In genomic region chr19:54439174-54439851, GRCh38 we compare ENCODE assay signal across 8 cellular contexts. TPM values are rescaled to one million over a fixed set of nuclear protein-coding genes. Genes with fewer than 3 reads are reported as not detected.
DNase-seq lines count a peak whose midpoint lies in the region; ATAC-seq and TF ChIP-seq lines count a peak whose summit lies in the region.

No MANE protein-coding gene starts in this region.

- peak; percentile 65; the same call in 1 of the 2 replicates for ATAC-seq in IMR-90 (ENCODE audit: low read depth)
- no peak for ATAC-seq in HG02763 (IDR thresholded peaks at IDR 0.05; ENCODE audit: unreplicated experiment)

- H3K14ac ChIP-seq in IMR-90 (replicated peaks; ENCODE audit: low read depth, low read length), result no peak overlapping the region

- H3K36me3 ChIP-seq in BLaER1 treated with 17β-estradiol and CSF1 and Interleukin-3, amounts not matched to agents 10 nM and 100 nM, result peaks cover 11 to 55% (median 23%) of the 10 kb centered on the region in 11 experiments
- peaks cover 10% of the 10 kb centered on the region for H3K36me3 ChIP-seq in IMR-90 (ENCODE audit: control insufficient read depth, insufficient read depth, low read length)
- H3K36me3 ChIP-seq in left ventricle myocardium inferior, result peaks cover 17% of the 10 kb centered on the region

- H4K91ac ChIP-seq in IMR-90 (ENCODE audit: insufficient read depth, low read depth, low read length), result no peak overlapping the region

- peaks cover 14 to 19% of the 10 kb centered on the region in 2 experiments for H3K79me1 ChIP-seq in IMR-90 (ENCODE audit: low read depth in 1 of 2, low read length in 2 of 2)

- intact Hi-C loops in IMR-90 (cut with micrococcal nuclease) (no loop called here), left ventricle myocardium inferior (cut with micrococcal nuclease) (no loop called here)

- no peak overlapping the region for H2BK20ac ChIP-seq in IMR-90 (ENCODE audit: low read depth, low read length)

- no peak overlapping the region for H2BK5ac ChIP-seq in IMR-90 (ENCODE audit: low read depth, low read length, poor library complexity, severe bottlenecking)

- H2AK9ac ChIP-seq in IMR-90 (replicated peaks; ENCODE audit: low read depth, low read length, poor library complexity), result no peak overlapping the region

- peak overlapping the region; percentile 61 to 80 (median 75) for H3K4me2 ChIP-seq in BLaER1 treated with 17β-estradiol and CSF1 and Interleukin-3, amounts not matched to agents 10 nM and 100 nM
- no peak overlapping the region for H3K4me2 ChIP-seq in IMR-90 (ENCODE audit: low read depth, low read length)

- POLR2A ChIA-PET in IMR-90 (lab: Charles Lee; ENCODE audit: unreplicated experiment), result no interaction called here

- CTCF ChIA-PET in IMR-90 (lab: Yijun Ruan, JAX), result interaction anchor here (1.3 kb wide), 1 partner anchor 9 kb away, joined by 5 read pairs; no protein-coding TSS in a partner anchor

- peak overlapping the region in 8 of 11 experiments; percentile 15 to 53 (median 26); a peak in 11 of 22 replicates for H3K27ac ChIP-seq in BLaER1 treated with 17β-estradiol and CSF1 and Interleukin-3, amounts not matched to agents 10 nM and 100 nM
- H3K27ac ChIP-seq in IMR-90 (ENCODE audit: insufficient read depth, low read length) (no peak overlapping the region), left ventricle myocardium inferior (replicated peaks) (no peak overlapping the region)

- no TSS peak for BruUV-seq in IMR-90 (replicated peaks; lab: Mats Ljungman, UMichigan)

- in situ Hi-C loops in IMR-90 (cut with MboI; ENCODE audit: low sequenced_read_pairs), result no loop called here

- no peak overlapping the region for H3K4ac ChIP-seq in IMR-90 (ENCODE audit: low read depth, low read length)

- no peak for DNase-seq in IMR-90
- DNase-seq in activated T-cell treated with anti-CD3 and anti-CD28 coated beads, Interleukin-2, amount 50 U/mL, for 48 hours, result peak; percentile 47 to 55
- no peak for DNase-seq in left ventricle myocardium inferior
- DNase-seq in stimulated activated CD8-positive, alpha-beta memory T cell treated with anti-CD3 and anti-CD28 coated beads, Interleukin-4, amount 100 ng/mL, for 48 hours, result peak; percentile 54
- DNase-seq in NCI-H1930 (lab: John Stamatoyannopoulos, UW), result no peak
- no peak for DNase-seq in GOT3 (lab: John Stamatoyannopoulos, UW)

- H3K9me3 ChIP-seq in BLaER1 treated with 17β-estradiol and CSF1 and Interleukin-3, amounts not matched to agents 10 nM and 100 nM (replicated peaks in 1 of 11), result no peaks in the 10 kb centered on the region
- H3K9me3 ChIP-seq in IMR-90 (ENCODE audit: control insufficient read depth, insufficient read depth, low read length) (no peaks in the 10 kb centered on the region), left ventricle myocardium inferior (replicated peaks) (no peaks in the 10 kb centered on the region)

- H3K4me1 ChIP-seq in BLaER1 treated with 17β-estradiol and CSF1 and Interleukin-3, amounts not matched to agents 10 nM and 100 nM, result peaks cover 29 to 60% (median 53%) of the 10 kb centered on the region in 10 experiments
- no peaks in the 10 kb centered on the region for H3K4me1 ChIP-seq in IMR-90 (ENCODE audit: control insufficient read depth, insufficient read depth, low read length)
- peaks cover 38% of the 10 kb centered on the region for H3K4me1 ChIP-seq in left ventricle myocardium inferior

- H2BK120ac ChIP-seq in IMR-90 (ENCODE audit: low read depth, low read length), result no peak overlapping the region

- H2BK15ac ChIP-seq in IMR-90 (ENCODE audit: low read depth, low read length), result no peak overlapping the region

- H2AFZ ChIP-seq in IMR-90 (replicated peaks; ENCODE audit: low read length, poor library complexity), result no peak overlapping the region

- 0 out of 2 replicates have a peak, but pooled peaks have one; percentile 22 for TF ChIP-seq RAD21 in IMR-90 (IDR thresholded peaks at IDR 0.05; ENCODE audit: low read length)

- no peak overlapping the region for H3K23ac ChIP-seq in IMR-90 (ENCODE audit: low read depth, low read length)

- H4K20me1 ChIP-seq in BLaER1 treated with 17β-estradiol and CSF1 and Interleukin-3, amounts not matched to agents 10 nM and 100 nM, result peaks cover 0 to 66% (median 31%) of the 10 kb centered on the region in 11 experiments; a peak in 17 of 22 replicates
- peaks cover 14% of the 10 kb centered on the region for H4K20me1 ChIP-seq in IMR-90 (ENCODE audit: insufficient read depth, low read length)

- H2AK5ac ChIP-seq in IMR-90 (ENCODE audit: low read depth, low read length), result no peak overlapping the region; the same call in 1 of the 2 replicates

- no peaks in the 10 kb centered on the region for H3K27me3 ChIP-seq in BLaER1 treated with 17β-estradiol and CSF1 and Interleukin-3, amounts not matched to agents 10 nM and 100 nM
- H3K27me3 ChIP-seq in IMR-90 (ENCODE audit: control insufficient read depth, insufficient read depth, low read length) (no peaks in the 10 kb centered on the region), left ventricle myocardium inferior (ENCODE audit: low read depth) (no peaks in the 10 kb centered on the region)

- no peak overlapping the region for H3K4me3 ChIP-seq in BLaER1 treated with 17β-estradiol and CSF1 and Interleukin-3, amounts not matched to agents 10 nM and 100 nM
- H3K4me3 ChIP-seq in IMR-90 (ENCODE audit: insufficient read depth, low read depth, low read length) (no peak overlapping the region), left ventricle myocardium inferior (no peak overlapping the region)

- peaks cover 6% of the 10 kb centered on the region; the same call in 1 of the 2 replicates for H3K9me1 ChIP-seq in IMR-90 (ENCODE audit: insufficient read depth, low read length)

- H3K56ac ChIP-seq in IMR-90 (ENCODE audit: extremely low read depth, insufficient read depth, low read length), result no peak overlapping the region

- TF ChIP-seq CTCF in IMR-90 (conservative IDR thresholded peaks at IDR 0.05; ENCODE audit: low read depth, low read length) (peak; percentile 31), left ventricle myocardium inferior (IDR thresholded peaks at IDR 0.05; ENCODE audit: borderline replicate concordance) (peak; percentile 44)

- no peak overlapping the region for H3K18ac ChIP-seq in IMR-90 (ENCODE audit: low read depth, low read length)

- no peak overlapping the region for H4K5ac ChIP-seq in IMR-90 (ENCODE audit: low read depth, low read length)

- TF ChIP-seq POLR2A in IMR-90 (IDR thresholded peaks at IDR 0.05; ENCODE audit: low read depth, low read length), result no peak

- dilution Hi-C loops in IMR-90 (cut with HindIII; ENCODE audit: low sequenced_read_pairs, unreplicated experiment), result no loop called here

- peak overlapping the region in 10 of 11 experiments; percentile 2 to 60 (median 42); a peak in 17 of 22 replicates for H3K9ac ChIP-seq in BLaER1 treated with 17β-estradiol and CSF1 and Interleukin-3, amounts not matched to agents 10 nM and 100 nM
- H3K9ac ChIP-seq in IMR-90 (ENCODE audit: low read depth, low read length), result no peak overlapping the region

- 67% methylated on average over 1 of the region's 15 CpGs; no CpG with 5 or more reads in 1 of the 2 experiments for WGBS in IMR-90 (ENCODE audit: extremely low coverage in 2 of 2, insufficient read length in 1 of 2), 2 experiments

- no peak overlapping the region for H4K8ac ChIP-seq in IMR-90 (ENCODE audit: low read depth in 2 of 2, low read length in 2 of 2)

TF ChIP-seq in IMR-90, 13 proteins besides CTCF, POLR2A, EP300 and RAD21 (continues in another document):
- TF ChIP-seq RCOR1 (IDR thresholded peaks at IDR 0.05; ENCODE audit: insufficient replicate concordance, low read length) (no peak), MXI1 (IDR thresholded peaks at IDR 0.05; ENCODE audit: borderline replicate concordance, low read depth, low read length) (no peak), RFX5 (IDR thresholded peaks at IDR 0.05; ENCODE audit: low read depth, low read length) (no peak), SMC3 (IDR thresholded peaks at IDR 0.05; ENCODE audit: low read depth, low read length) (no peak), CEBPB (IDR thresholded peaks at IDR 0.05; ENCODE audit: low read depth, low read length) (no peak), MAZ (IDR thresholded peaks at IDR 0.05; ENCODE audit: borderline replicate concordance, low read depth, low read length) (no peak), MAFK (IDR thresholded peaks at IDR 0.05; ENCODE audit: low read depth, low read length) (no peak), BHLHE40 (IDR thresholded peaks at IDR 0.05; ENCODE audit: low read depth, low read length) (no peak)
- TF ChIP-seq, protein P1, sequence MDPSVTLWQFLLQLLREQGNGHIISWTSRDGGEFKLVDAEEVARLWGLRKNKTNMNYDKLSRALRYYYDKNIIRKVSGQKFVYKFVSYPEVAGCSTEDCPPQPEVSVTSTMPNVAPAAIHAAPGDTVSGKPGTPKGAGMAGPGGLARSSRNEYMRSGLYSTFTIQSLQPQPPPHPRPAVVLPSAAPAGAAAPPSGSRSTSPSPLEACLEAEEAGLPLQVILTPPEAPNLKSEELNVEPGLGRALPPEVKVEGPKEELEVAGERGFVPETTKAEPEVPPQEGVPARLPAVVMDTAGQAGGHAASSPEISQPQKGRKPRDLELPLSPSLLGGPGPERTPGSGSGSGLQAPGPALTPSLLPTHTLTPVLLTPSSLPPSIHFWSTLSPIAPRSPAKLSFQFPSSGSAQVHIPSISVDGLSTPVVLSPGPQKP (IDR thresholded peaks at IDR 0.05; ENCODE audit: borderline replicate concordance, low read depth, low read length), result no peak

RNA-seq across cellular contexts. Expression of gene LENG8, which starts 9.7 kb away (rescaled TPM):
- total RNA-seq in IMR-90 (2012; rRNA removed) (17.5 and 21.1 TPM in 2 replicates), left ventricle myocardium inferior (66.0 TPM)
- polyA plus RNA-seq in IMR-90 (2012; rRNA removed), result 93.9 and 108 TPM in 2 replicates
- 13.4 and 19.9 TPM in 2 replicates for polyA plus RNA-seq in IMR-90 (2012; cell fraction: cytosol; rRNA removed)
- 1,067 and 1,629 TPM in 2 replicates for polyA plus RNA-seq in IMR-90 (2012; cell fraction: nucleus; rRNA removed; ENCODE audit: low replicate concordance)

RNA-seq across cellular contexts. Expression of gene TTYH1, which starts 24.0 kb away (rescaled TPM):
- total RNA-seq in IMR-90 (2012; rRNA removed) (not detected in 2 replicates), left ventricle myocardium inferior (1.9 TPM)
- not detected in 2 replicates for polyA plus RNA-seq in IMR-90 (2012; rRNA removed)
- polyA plus RNA-seq in IMR-90 (2012; cell fraction: cytosol; rRNA removed), result 0.05 TPM in 1 of 2 replicates, not detected in the other
- polyA plus RNA-seq in IMR-90 (2012; cell fraction: nucleus; rRNA removed; ENCODE audit: low replicate concordance), result 0.34 TPM in 1 of 2 replicates, not detected in the other

RNA-seq across cellular contexts. Expression of gene LENG9, which starts 24.3 kb away (rescaled TPM):
- total RNA-seq in IMR-90 (2012; rRNA removed), result 0.83 and 1.1 TPM in 2 replicates
- 0.69 and 0.94 TPM in 2 replicates for polyA plus RNA-seq in IMR-90 (2012; rRNA removed)
- 0.29 and 1.4 TPM in 2 replicates for polyA plus RNA-seq in IMR-90 (2012; cell fraction: cytosol; rRNA removed)
- 0.34 and 0.86 TPM in 2 replicates for polyA plus RNA-seq in IMR-90 (2012; cell fraction: nucleus; rRNA removed; ENCODE audit: low replicate concordance)
- 1.7 TPM for total RNA-seq in left ventricle myocardium inferior

RNA-seq across cellular contexts. Expression of gene CDC42EP5, which starts 33.8 kb away (rescaled TPM):
- total RNA-seq in IMR-90 (2012; rRNA removed) (7.2 and 7.8 TPM in 2 replicates), left ventricle myocardium inferior (8.7 TPM)
- polyA plus RNA-seq in IMR-90 (2012; rRNA removed), result 25.3 and 45.3 TPM in 2 replicates
- 68.0 and 69.8 TPM in 2 replicates for polyA plus RNA-seq in IMR-90 (2012; cell fraction: cytosol; rRNA removed)
- 13.3 and 20.0 TPM in 2 replicates for polyA plus RNA-seq in IMR-90 (2012; cell fraction: nucleus; rRNA removed; ENCODE audit: low replicate concordance)

Comparison
In these comparisons a context has a peak if more than half of its experiments do, and no peak if none do; other contexts are left out.
1. H3K27ac ChIP-seq: peak in BLaER1 treated with 17β-estradiol and CSF1 and Interleukin-3, amounts not matched to agents 10 nM and 100 nM (8 of 11); none in IMR-90 (single experiment) and left ventricle myocardium inferior (single experiment).
2. DNase-seq: peak in activated T-cell treated with anti-CD3 and anti-CD28 coated beads, Interleukin-2, amount 50 U/mL, for 48 hours (2 of 2) and stimulated activated CD8-positive, alpha-beta memory T cell treated with anti-CD3 and anti-CD28 coated beads, Interleukin-4, amount 100 ng/mL, for 48 hours (single experiment); none in IMR-90 (single experiment), left ventricle myocardium inferior (single experiment), NCI-H1930 (0 of 2) and GOT3 (single experiment).